Comparison of ENCODE assay signal across 1 cellular context in genomic region chr9:95409650-95410426, GRCh38.
A peak's percentile ranks its signal among the peaks of the same experiment; 100 is the strongest.
TF ChIP-seq lines count a peak whose summit lies in the region.

No MANE protein-coding gene starts in this region.

TF ChIP-seq in K562, 482 proteins besides CTCF, POLR2A, EP300 and RAD21 (continued from another document and continues in another):
- no peak for TF ChIP-seq MGA (IDR thresholded peaks at IDR 0.05)
- no peak for TF ChIP-seq PREB (CRISPR knock-in tag; IDR thresholded peaks at IDR 0.05)
- TF ChIP-seq MLX (CRISPR knock-in tag; conservative IDR thresholded peaks at IDR 0.05): no peak
- TF ChIP-seq CEBPB (tag; IDR thresholded peaks at IDR 0.05): peak; percentile 96
- no peak for TF ChIP-seq PHB (CRISPR knock-in tag; IDR thresholded peaks at IDR 0.05)
- TF ChIP-seq GMEB1 (CRISPR knock-in tag; IDR thresholded peaks at IDR 0.05): no peak
- TF ChIP-seq ARID3A (IDR thresholded peaks at IDR 0.05; ENCODE audit: borderline replicate concordance, low read depth, low read length): no peak
- no peak for TF ChIP-seq NFE2L1 (tag; IDR thresholded peaks at IDR 0.05; ENCODE audit: borderline replicate concordance, low read depth)
- TF ChIP-seq PML (IDR thresholded peaks at IDR 0.05; ENCODE audit: low read length): no peak
- TF ChIP-seq C11orf30 (IDR thresholded peaks at IDR 0.05; ENCODE audit: low read depth): peak; percentile 31; the same call in 1 of the 2 replicates
- TF ChIP-seq NFYB (IDR thresholded peaks at IDR 0.05; ENCODE audit: extremely low read depth, insufficient read length): no peak
- no peak for TF ChIP-seq USF1 (CRISPR knock-in tag; IDR thresholded peaks at IDR 0.05)
- TF ChIP-seq HDAC8 (tag; IDR thresholded peaks at IDR 0.05): no peak
- no peak for TF ChIP-seq GTF3C2 (IDR thresholded peaks at IDR 0.05; ENCODE audit: borderline replicate concordance, extremely low read depth, insufficient read length)
- no peak for TF ChIP-seq ZNF134 (CRISPR knock-in tag; conservative IDR thresholded peaks at IDR 0.05)
- TF ChIP-seq THAP7 (CRISPR knock-in tag; IDR thresholded peaks at IDR 0.05): no peak
- no peak for TF ChIP-seq SUPT5H (IDR thresholded peaks at IDR 0.05)
